In genomic region chr22:29470159-29470855, GRCh38 we compare ENCODE assay signal across 8 cellular contexts. TPM values are rescaled to one million over a fixed set of nuclear protein-coding genes. Genes with fewer than 3 reads are reported as not detected.
DNase-seq lines count a peak whose midpoint lies in the region; ATAC-seq and TF ChIP-seq lines count a peak whose summit lies in the region.

No MANE protein-coding gene starts in this region.

- no peaks in the 10 kb centered on the region for H3K36me3 Mint-ChIP-seq in naive thymus-derived CD8-positive, alpha-beta T cell
- H3K36me3 Mint-ChIP-seq in stimulated activated naive B cell treated with anti-CD40 and anti-IgM and Interleukin-4, amounts not matched to agents 10 μg/mL and 1 μg/mL and 100 μg/mL, for 72 hours = peaks cover 0 to 3% of the 10 kb centered on the region in 2 donors

- ATAC-seq in naive thymus-derived CD8-positive, alpha-beta T cell = peak; percentile 84 to 88
- peak; percentile 76 to 84 for ATAC-seq in stimulated activated naive B cell treated with anti-CD40 and anti-IgM and Interleukin-4, amounts not matched to agents 10 μg/mL and 1 μg/mL and 100 μg/mL, for 72 hours (replicated peaks)
- ATAC-seq in GM19035 (IDR thresholded peaks at IDR 0.05; ENCODE audit: unreplicated experiment) = no peak

- H3K27me3 Mint-ChIP-seq in naive thymus-derived CD8-positive, alpha-beta T cell = peaks cover 4 to 28% (median 19%) of the 10 kb centered on the region in 5 donors
- H3K27me3 Mint-ChIP-seq in stimulated activated naive B cell treated with anti-CD40 and anti-IgM and Interleukin-4, amounts not matched to agents 10 μg/mL and 1 μg/mL and 100 μg/mL, for 72 hours = peaks cover 42 to 78% of the 10 kb centered on the region in 2 donors

- no peak overlapping the region for H3K27ac Mint-ChIP-seq in naive thymus-derived CD8-positive, alpha-beta T cell
- no peak overlapping the region for H3K27ac Mint-ChIP-seq in stimulated activated naive B cell treated with anti-CD40 and anti-IgM and Interleukin-4, amounts not matched to agents 10 μg/mL and 1 μg/mL and 100 μg/mL, for 72 hours

- peaks cover 2 to 6% (median 3%) of the 10 kb centered on the region in 4 donors for H3K4me1 Mint-ChIP-seq in naive thymus-derived CD8-positive, alpha-beta T cell
- H3K4me1 Mint-ChIP-seq in stimulated activated naive B cell treated with anti-CD40 and anti-IgM and Interleukin-4, amounts not matched to agents 10 μg/mL and 1 μg/mL and 100 μg/mL, for 72 hours = peaks cover 9 to 18% of the 10 kb centered on the region in 2 donors

- peak overlapping the region; percentile 41 for H3K4me3 ChIP-seq in epithelial cell of esophagus (ENCODE audit: low read length)

- peak; percentile 57 for DNase-seq in NCI-H2196 (lab: John Stamatoyannopoulos, UW; ENCODE audit: unreplicated experiment)
- DNase-seq in NCI-H2196 treated with DMSO at 0.1 percent for 48 hours (lab: John Stamatoyannopoulos, UW; ENCODE audit: unreplicated experiment) = no peak
- peak; percentile 58 for DNase-seq in NCI-H460 (ENCODE audit: extremely low read depth, low read depth)
- DNase-seq in activated CD8-positive, alpha-beta memory T cell treated with anti-CD3 and anti-CD28 coated beads, Interleukin-2, amount 50 U/mL, for 48 hours = peak; percentile 97
- DNase-seq in epithelial cell of esophagus (ENCODE audit: low read depth) = peak; percentile 76
- DNase-seq in naive thymus-derived CD8-positive, alpha-beta T cell = peak; percentile 24 to 74 (median 61)
- DNase-seq in stimulated activated naive B cell treated with anti-CD40 and anti-IgM and Interleukin-4, amounts not matched to agents 10 μg/mL and 1 μg/mL and 100 μg/mL, for 72 hours = peak; percentile 45

- TF ChIP-seq CTCF in epithelial cell of esophagus (IDR thresholded peaks at IDR 0.05; ENCODE audit: insufficient read depth, low read depth, low read length, missing control alignments) = peak; percentile 78

- POLR2A ChIA-PET in naive thymus-derived CD8-positive, alpha-beta T cell (lab: Charles Lee) = no interaction called here

- no peaks in the 10 kb centered on the region for H3K9me3 Mint-ChIP-seq in naive thymus-derived CD8-positive, alpha-beta T cell
- H3K9me3 Mint-ChIP-seq in stimulated activated naive B cell treated with anti-CD40 and anti-IgM and Interleukin-4, amounts not matched to agents 10 μg/mL and 1 μg/mL and 100 μg/mL, for 72 hours = no peaks in the 10 kb centered on the region

- peak overlapping the region; percentile 29 to 73 (median 54) for H3K4me3 Mint-ChIP-seq in naive thymus-derived CD8-positive, alpha-beta T cell
- H3K4me3 Mint-ChIP-seq in stimulated activated naive B cell treated with anti-CD40 and anti-IgM and Interleukin-4, amounts not matched to agents 10 μg/mL and 1 μg/mL and 100 μg/mL, for 72 hours = peak overlapping the region; percentile 59 to 66

RNA-seq across cellular contexts. Expression of gene NEFH, which starts 9.7 kb away (rescaled TPM):
- 0.02 TPM in 1 of 2 replicates, not detected in the other for total RNA-seq in NCI-H460 (2014; rRNA removed; shearing (Covaris generic))
- 0.25 and 0.54 TPM in 2 replicates for polyA plus RNA-seq in NCI-H460 (2014; cell fraction: nucleus; rRNA removed)
- under 1 TPM; 0.31 to 0.47 TPM for total RNA-seq in naive thymus-derived CD8-positive, alpha-beta T cell
- polyA plus RNA-seq in naive thymus-derived CD8-positive, alpha-beta T cell = under 1 TPM; 0.27 to 0.67 (median 0.52) TPM

RNA-seq across cellular contexts. Expression of gene RFPL1, which starts 31.9 kb away (rescaled TPM):
- not detected in 2 replicates for total RNA-seq in NCI-H460 (2014; rRNA removed; shearing (Covaris generic))
- not detected in 2 replicates for polyA plus RNA-seq in NCI-H460 (2014; cell fraction: nucleus; rRNA removed)
- not detected for total RNA-seq in naive thymus-derived CD8-positive, alpha-beta T cell
- polyA plus RNA-seq in naive thymus-derived CD8-positive, alpha-beta T cell = under 1 TPM in 1 of 3 donors, not detected in 2; 0.11 TPM
